20 cellular contexts compared by ENCODE assay signal in genomic region chr22:29288837-29289236, GRCh38. TPM values are rescaled to one million over a fixed set of nuclear protein-coding genes. Genes with fewer than 3 reads are reported as not detected.
DNase-seq lines count a peak whose midpoint lies in the region; ATAC-seq and TF ChIP-seq lines count a peak whose summit lies in the region.
"Had no signal": no experiment of that assay in that cellular context is flagged by ENCODE, and none has a peak within 500 bp of the region (broad histone marks: within the 10 kb centered on the region; RNA-seq: fewer than 3 reads in every experiment).

No MANE protein-coding gene starts in this region.

- no peaks in the 10 kb centered on the region for H3K9me3 Mint-ChIP-seq in activated naive CD8-positive, alpha-beta T cell (ENCODE audit: low read depth)
- H3K9me3 Mint-ChIP-seq in activated naive CD8-positive, alpha-beta T cell treated with anti-CD3 and anti-CD28 coated beads, Interleukin-2, amount 50 U/mL, for 24 hours, result no peaks in the 10 kb centered on the region
- H3K9me3 Mint-ChIP-seq in HFFc6 (no peaks in the 10 kb centered on the region), activated B cell treated with CpG ODN at 0.5 μM for 24 hours (no peaks in the 10 kb centered on the region)
- no peaks in the 10 kb centered on the region for H3K9me3 Mint-ChIP-seq in stimulated activated effector memory CD8-positive, alpha-beta T cell treated with anti-CD3 and anti-CD28 coated beads, Interleukin-12 subunit alpha, Interleukin-12 subunit beta, amount 100 ng/mL, for 72 hours
- H3K9me3 Mint-ChIP-seq: CD8-positive, alpha-beta memory T cell had no signal

- no peak for DNase-seq in activated naive CD8-positive, alpha-beta T cell treated with anti-CD3 and anti-CD28 coated beads, Interleukin-2, amount 50 U/mL, for 24 hours
- DNase-seq in HFFc6 (no peak), activated B cell treated with CpG ODN at 0.5 μM for 24 hours (no peak), DMS153 (lab: John Stamatoyannopoulos, UW) (no peak), caudate nucleus (lab: John Stamatoyannopoulos, UW) (no peak), midbrain (lab: John Stamatoyannopoulos, UW) (no peak)
- no peak for DNase-seq in stimulated activated effector memory CD8-positive, alpha-beta T cell treated with anti-CD3 and anti-CD28 coated beads, Interleukin-12 subunit alpha, Interleukin-12 subunit beta, amount 100 ng/mL, for 72 hours (ENCODE audit: low spot score in 2 of 2)
- DNase-seq: CD8-positive, alpha-beta memory T cell; DMS 273 treated with DMSO at 0.1 percent for 48 hours; Karpas-422; MM.1S; NCI-H1417; NCI-H1930; NCI-H2171 treated with DMSO at 0.1 percent for 48 hours; NCI-H510A treated with DMSO at 0.1 percent for 48 hours; SJCRH30 had no signal

- intact Hi-C loops in activated B cell treated with CpG ODN at 0.5 μM for 24 hours (cut with micrococcal nuclease), result loop anchor here (2.0 kb wide), 1 partner anchor 18 kb away; no protein-coding TSS in a partner anchor

- H3K27ac ChIP-seq in caudate nucleus (ENCODE audit: low read depth, low read length), result no peak overlapping the region
- H3K27ac ChIP-seq: RWPE1, SJCRH30 had no signal

- peaks cover 25% of the 10 kb centered on the region for H3K4me1 Mint-ChIP-seq in activated naive CD8-positive, alpha-beta T cell (ENCODE audit: low read depth)
- H3K4me1 Mint-ChIP-seq in activated naive CD8-positive, alpha-beta T cell treated with anti-CD3 and anti-CD28 coated beads, Interleukin-2, amount 50 U/mL, for 24 hours, result peaks cover 4% of the 10 kb centered on the region
- no peaks in the 10 kb centered on the region for H3K4me1 Mint-ChIP-seq in HFFc6 (ENCODE audit: low read depth)
- H3K4me1 Mint-ChIP-seq in activated B cell treated with CpG ODN at 0.5 μM for 24 hours, result no peaks in the 10 kb centered on the region
- peaks cover 18% of the 10 kb centered on the region for H3K4me1 Mint-ChIP-seq in stimulated activated effector memory CD8-positive, alpha-beta T cell treated with anti-CD3 and anti-CD28 coated beads, Interleukin-12 subunit alpha, Interleukin-12 subunit beta, amount 100 ng/mL, for 72 hours

- H3K27me3 Mint-ChIP-seq in activated naive CD8-positive, alpha-beta T cell, result no peaks in the 10 kb centered on the region
- H3K27me3 Mint-ChIP-seq in activated naive CD8-positive, alpha-beta T cell treated with anti-CD3 and anti-CD28 coated beads, Interleukin-2, amount 50 U/mL, for 24 hours, result no peaks in the 10 kb centered on the region
- peaks cover 4% of the 10 kb centered on the region; the same call in 1 of the 2 replicates for H3K27me3 Mint-ChIP-seq in HFFc6 (ENCODE audit: insufficient read depth)
- H3K27me3 Mint-ChIP-seq in activated B cell treated with CpG ODN at 0.5 μM for 24 hours, result no peaks in the 10 kb centered on the region
- H3K27me3 Mint-ChIP-seq: B cell had no signal

- TF ChIP-seq CTCF in HFFc6 (IDR thresholded peaks at IDR 0.05) (no peak), activated B cell treated with CpG ODN at 0.5 μM for 24 hours (IDR thresholded peaks at IDR 0.05) (no peak)

- POLR2A ChIA-PET in activated B cell treated with CpG ODN at 0.5 μM for 24 hours (lab: Charles Lee), result interaction anchor here (0.6 kb wide), 1 partner anchor 241 kb away, joined by 3 read pairs; no protein-coding TSS in a partner anchor

- CTCF ChIA-PET in activated B cell treated with CpG ODN at 0.5 μM for 24 hours (lab: Charles Lee), result no interaction called here

- ATAC-seq in activated naive CD8-positive, alpha-beta T cell treated with anti-CD3 and anti-CD28 coated beads, Interleukin-2, amount 50 U/mL, for 24 hours, result no peak
- no peak for ATAC-seq in activated B cell treated with CpG ODN at 0.5 μM for 24 hours (ENCODE audit: low read depth)
- ATAC-seq in stimulated activated effector memory CD8-positive, alpha-beta T cell treated with anti-CD3 and anti-CD28 coated beads, Interleukin-12 subunit alpha, Interleukin-12 subunit beta, amount 100 ng/mL, for 72 hours, result no peak

- H3K36me3 Mint-ChIP-seq in activated naive CD8-positive, alpha-beta T cell, result peaks cover 10% of the 10 kb centered on the region
- peaks cover 83% of the 10 kb centered on the region for H3K36me3 Mint-ChIP-seq in activated naive CD8-positive, alpha-beta T cell treated with anti-CD3 and anti-CD28 coated beads, Interleukin-2, amount 50 U/mL, for 24 hours (ENCODE audit: low read depth)
- peaks cover 68% of the 10 kb centered on the region for H3K36me3 Mint-ChIP-seq in HFFc6 (ENCODE audit: low read depth)
- H3K36me3 Mint-ChIP-seq in activated B cell treated with CpG ODN at 0.5 μM for 24 hours (ENCODE audit: low read depth), result peaks cover 94% of the 10 kb centered on the region
- H3K36me3 Mint-ChIP-seq in stimulated activated effector memory CD8-positive, alpha-beta T cell treated with anti-CD3 and anti-CD28 coated beads, Interleukin-12 subunit alpha, Interleukin-12 subunit beta, amount 100 ng/mL, for 72 hours, result peaks cover 100% of the 10 kb centered on the region

- no peak overlapping the region for H3K4me3 Mint-ChIP-seq in activated naive CD8-positive, alpha-beta T cell
- H3K4me3 Mint-ChIP-seq in activated naive CD8-positive, alpha-beta T cell treated with anti-CD3 and anti-CD28 coated beads, Interleukin-2, amount 50 U/mL, for 24 hours, result no peak overlapping the region
- H3K4me3 Mint-ChIP-seq in HFFc6, result no peak overlapping the region
- H3K4me3 Mint-ChIP-seq in activated B cell treated with CpG ODN at 0.5 μM for 24 hours, result no peak overlapping the region
- no peak overlapping the region for H3K4me3 Mint-ChIP-seq in stimulated activated effector memory CD8-positive, alpha-beta T cell treated with anti-CD3 and anti-CD28 coated beads, Interleukin-12 subunit alpha, Interleukin-12 subunit beta, amount 100 ng/mL, for 72 hours
- H3K4me3 Mint-ChIP-seq: B cell had no signal

- H3K27ac Mint-ChIP-seq in activated naive CD8-positive, alpha-beta T cell, result peak overlapping the region; percentile 10
- no peak overlapping the region for H3K27ac Mint-ChIP-seq in activated naive CD8-positive, alpha-beta T cell treated with anti-CD3 and anti-CD28 coated beads, Interleukin-2, amount 50 U/mL, for 24 hours
- H3K27ac Mint-ChIP-seq in HFFc6, result peak overlapping the region; percentile 64; the same call in 1 of the 2 replicates
- H3K27ac Mint-ChIP-seq in activated B cell treated with CpG ODN at 0.5 μM for 24 hours, result peak overlapping the region; percentile 30
- H3K27ac Mint-ChIP-seq in stimulated activated effector memory CD8-positive, alpha-beta T cell treated with anti-CD3 and anti-CD28 coated beads, Interleukin-12 subunit alpha, Interleukin-12 subunit beta, amount 100 ng/mL, for 72 hours, result peak overlapping the region; percentile 88
- H3K27ac Mint-ChIP-seq: B cell had no signal

RNA-seq across cellular contexts. Expression of gene GAS2L1, which starts 17.6 kb away (rescaled TPM):
- total RNA-seq in HFFc6 (2021; fragmentation: NEBNext Ultra II Directional; extraction: Animal tissue kit (Norgen Biotek cat#: 25700)), result 10 to 100 TPM; 40.5 to 48.8 (median 43.3) TPM
- not detected in 2 replicates for total RNA-seq in activated B cell treated with CpG ODN at 0.5 μM for 24 hours
- total RNA-seq: B cell had no signal

RNA-seq across cellular contexts. Expression of gene EWSR1, which starts 20.8 kb away (rescaled TPM):
- total RNA-seq in HFFc6 (2021; fragmentation: NEBNext Ultra II Directional; extraction: Animal tissue kit (Norgen Biotek cat#: 25700)), result 100 to 1,000 TPM; 200 to 291 (median 270) TPM
- total RNA-seq in activated B cell treated with CpG ODN at 0.5 μM for 24 hours, result 347 and 382 TPM in 2 replicates

RNA-seq across cellular contexts. Expression of gene RHBDD3, which starts 21.1 kb away (rescaled TPM):
- total RNA-seq in HFFc6 (2021; fragmentation: NEBNext Ultra II Directional; extraction: Animal tissue kit (Norgen Biotek cat#: 25700)), result 10 to 100 TPM; 19.4 to 24.0 (median 21.0) TPM
- 17.7 and 17.9 TPM in 2 replicates for total RNA-seq in activated B cell treated with CpG ODN at 0.5 μM for 24 hours

RNA-seq across cellular contexts. Expression of gene RASL10A, which starts 26.7 kb away (rescaled TPM):
- total RNA-seq in HFFc6 (2021; fragmentation: NEBNext Ultra II Directional; extraction: Animal tissue kit (Norgen Biotek cat#: 25700)), result under 1 TPM in 2 of 6 experiments, not detected in 4; 0.24 to 0.28 TPM
- 0.98 and 1.0 TPM in 2 replicates for total RNA-seq in activated B cell treated with CpG ODN at 0.5 μM for 24 hours
- total RNA-seq: CD8-positive, alpha-beta memory T cell; H4 had no signal

Comparison
In these comparisons a context has a peak if more than half of its experiments do, and no peak if none do; other contexts are left out.
1. RNA of gene GAS2L1, which starts 17.6 kb away (total RNA-seq): 40.5 to 48.8 TPM in HFFc6; not detected in activated B cell treated with CpG ODN at 0.5 μM for 24 hours; every median in the first group is over 10 times any median in the second.